ENCODE assay signal across 8 cellular contexts in the genomic region with DNA sequence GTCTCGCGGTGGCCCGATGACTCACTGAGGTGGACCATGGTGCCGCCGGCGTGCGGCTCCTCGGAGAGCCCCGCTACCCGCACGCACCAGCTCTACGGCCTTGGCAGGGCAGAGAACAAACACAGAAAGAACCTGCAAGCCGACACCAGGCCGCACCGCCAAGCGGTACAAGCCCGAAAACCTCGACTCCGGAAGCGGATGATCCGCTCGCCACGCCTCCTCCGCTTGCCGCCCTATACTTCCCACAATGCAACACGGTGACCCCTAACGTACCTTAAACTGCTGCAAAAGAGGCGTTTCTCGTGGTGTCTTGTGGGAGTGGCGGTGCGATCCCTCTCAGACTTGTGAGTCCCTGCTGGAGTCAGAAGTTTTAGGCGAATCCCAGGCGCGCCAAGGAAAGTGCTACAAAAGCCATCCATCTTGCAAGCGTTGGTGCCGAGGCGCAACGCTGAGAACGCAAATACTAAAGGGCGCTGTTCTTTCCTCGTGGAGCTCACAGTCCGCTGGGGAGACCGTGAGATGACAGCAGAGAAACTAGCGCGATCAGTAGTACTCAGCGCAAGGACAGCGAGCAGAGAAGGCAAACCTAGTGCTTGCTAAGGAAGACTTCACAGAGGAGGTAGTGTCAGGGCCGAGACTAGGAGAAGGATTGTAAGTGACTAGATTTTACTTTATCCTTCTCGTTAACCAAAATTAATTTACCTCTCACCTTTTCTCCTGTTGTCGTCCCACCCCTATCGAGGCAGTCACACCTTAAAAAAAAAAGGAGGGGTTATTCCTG. TPM values are rescaled to one million over a fixed set of nuclear protein-coding genes. Genes with fewer than 3 reads are reported as not detected.
DNase-seq lines count a peak whose midpoint lies in the region; ATAC-seq, FAIRE-seq and TF ChIP-seq lines count a peak whose summit lies in the region.

A gene (minus strand): TSS at position 200 of the 781 bp plus-strand sequence. CDS start 162 bp downstream, at position 38.

- ATAC-seq in GM19372 (IDR thresholded peaks at IDR 0.05; ENCODE audit: low read depth, unreplicated experiment), result peak; percentile 87
- ATAC-seq in HG03565 (IDR thresholded peaks at IDR 0.05; ENCODE audit: unreplicated experiment), result peak; percentile 80
- ATAC-seq in HepG2, result peak; percentile 87

- no peak for TF ChIP-seq CTCF in HepG2 (CRISPR knock-in tag; IDR thresholded peaks at IDR 0.05)

- WGBS in HepG2 (ENCODE audit: low lambda C conversion rate), result 0% methylated on average over 19 of the region's 51 CpGs

- H3K27ac ChIP-seq in HepG2 (ENCODE audit: extremely low read length, insufficient read depth, low read length), result peak within 1 kb of the TSS; percentile 88

- POLR2A ChIA-PET in HepG2 (lab: Yijun Ruan, JAX), result interaction anchor here (0.7 to 2.9 kb wide), 8 partner anchors 10 to 478 kb away, joined by 3 to 21 read pairs (median 4); a partner anchor contains a TSS

- no peaks in the 10 kb centered on the region for H4K20me1 ChIP-seq in HepG2 (ENCODE audit: insufficient read depth, low read length)

- H3K4me1 ChIP-seq in HepG2 (ENCODE audit: insufficient read depth, low read length), result peaks cover 33% of the 10 kb centered on the region

- peak; percentile 40; the same call in 1 of the 2 replicates for TF ChIP-seq RAD21 in HepG2 (CRISPR knock-in tag; IDR thresholded peaks at IDR 0.05)

- no peaks in the 10 kb centered on the region; a peak in 1 of 5 replicates for H3K27me3 ChIP-seq in HepG2 (ENCODE audit: control insufficient read depth in 1 of 2, insufficient read depth in 2 of 2, low read length in 2 of 2)

- H2AFZ ChIP-seq in HepG2 (ENCODE audit: low read length), result peak within 1 kb of the TSS; percentile 42

- H3K4me2 ChIP-seq in HepG2 (ENCODE audit: low read depth, low read length), result peak within 1 kb of the TSS; percentile 95

- H3K9ac ChIP-seq in HepG2 (ENCODE audit: insufficient read depth, low read depth, low read length), result peak within 1 kb of the TSS; percentile 99

- peak; percentile 74 to 90 for TF ChIP-seq POLR2A in HepG2 (IDR thresholded peaks at IDR 0.05; ENCODE audit: insufficient read depth in 1 of 2, low read depth in 2 of 2, low read length in 2 of 2)

- peak in 1 of 2 experiments; percentile 46; a peak in 2 of 4 replicates for TF ChIP-seq EP300 in HepG2 (IDR thresholded peaks at IDR 0.05; ENCODE audit: low read depth in 2 of 2, low read length in 2 of 2)
- no peak; the same call in 1 of the 2 replicates for TF ChIP-seq EP300 in HepG2 (CRISPR knock-in tag; IDR thresholded peaks at IDR 0.05; ENCODE audit: borderline replicate concordance)

- CTCF ChIA-PET in HepG2 (lab: Yijun Ruan, JAX; ENCODE audit: low intra/inter-chr PET ratio, low total read pairs), result no interaction called here

- TSS peak; percentile 84 for BruUV-seq in HepG2 (replicated peaks; lab: Mats Ljungman, UMichigan)

- intact Hi-C loops in HepG2 (cut with micrococcal nuclease; ENCODE audit: unreplicated experiment), result no loop called here

- H3K9me3 ChIP-seq in HepG2 (ENCODE audit: low read length), result no peaks in the 10 kb centered on the region

- H3K36me3 ChIP-seq in HepG2 (replicated peaks in 1 of 2; ENCODE audit: control insufficient read depth in 1 of 2, insufficient read depth in 2 of 2, low read length in 2 of 2), result peaks cover 0 to 8% of the 10 kb centered on the region in 2 experiments; a peak in 2 of 5 replicates

- in situ Hi-C loops in HepG2 (cut with HindIII; ENCODE audit: extremely low pct_ligation_motif_present, low pct_unique_long_range_greater_than_20kb), result loop anchor here (10.0 to 25.0 kb wide), 2 partner anchors 242 to 385 kb away; a partner anchor contains a TSS

- peak; percentile 99 for FAIRE-seq in HepG2 (lab: Jason Lieb, UNC)

- peak; percentile 73 to 95 (median 92) for DNase-seq in C1 segment of cervical spinal cord (lab: John Stamatoyannopoulos, UW)
- peak; percentile 94 for DNase-seq in NCI-H774 (lab: John Stamatoyannopoulos, UW)
- peak; percentile 88 to 90 for DNase-seq in activated CD4-positive, alpha-beta T cell treated with anti-CD3 and anti-CD28 coated beads, Interleukin-2, amount 50 U/mL, for 4 hours
- DNase-seq in dermis microvascular lymphatic vessel endothelial cell (ENCODE audit: low read depth in 2 of 2), result peak; percentile 85 to 97
- peak; percentile 95 for DNase-seq in HepG2 (ENCODE audit: low spot score)
- DNase-seq in stimulated activated CD4-positive, alpha-beta T cell treated with anti-CD3 and anti-CD28 coated beads, Interleukin-4, amount 100 ng/mL, for 1 hour, result peak; percentile 89

- peaks cover 35% of the 10 kb centered on the region for H3K79me2 ChIP-seq in HepG2 (ENCODE audit: insufficient read depth, low read length)

- H3K4me3 ChIP-seq in HepG2 (replicated peaks in 1 of 3; ENCODE audit: insufficient read depth in 1 of 3, low read depth in 2 of 3, low read length in 3 of 3), result peak within 1 kb of the TSS; percentile 78 to 92 (median 84)

TF ChIP-seq in HepG2, 621 proteins besides CTCF, POLR2A, EP300 and RAD21 (continues in another document):
- TF ChIP-seq REPIN1 (CRISPR knock-in tag; IDR thresholded peaks at IDR 0.05; ENCODE audit: borderline replicate concordance, low read depth), result peak; percentile 74; the same call in 1 of the 2 replicates
- TF ChIP-seq, protein P1, sequence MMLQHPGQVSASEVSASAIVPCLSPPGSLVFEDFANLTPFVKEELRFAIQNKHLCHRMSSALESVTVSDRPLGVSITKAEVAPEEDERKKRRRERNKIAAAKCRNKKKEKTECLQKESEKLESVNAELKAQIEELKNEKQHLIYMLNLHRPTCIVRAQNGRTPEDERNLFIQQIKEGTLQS (CRISPR knock-in tag; IDR thresholded peaks at IDR 0.05), result peak; percentile 14; the same call in 1 of the 2 replicates
- TF ChIP-seq, protein P2, sequence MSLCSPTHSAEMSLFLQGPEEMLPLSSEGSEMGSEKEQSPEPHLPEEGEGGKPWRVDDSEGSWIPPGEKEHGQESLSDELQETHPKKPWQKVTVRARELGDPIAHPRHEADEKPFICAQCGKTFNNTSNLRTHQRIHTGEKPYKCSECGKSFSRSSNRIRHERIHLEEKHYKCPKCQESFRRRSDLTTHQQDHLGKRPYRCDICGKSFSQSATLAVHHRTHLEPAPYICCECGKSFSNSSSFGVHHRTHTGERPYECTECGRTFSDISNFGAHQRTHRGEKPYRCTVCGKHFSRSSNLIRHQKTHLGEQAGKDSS (CRISPR knock-in tag; IDR thresholded peaks at IDR 0.05; ENCODE audit: borderline replicate concordance, low read depth), result peak; percentile 38; the same call in 1 of the 2 replicates
- TF ChIP-seq, protein P3, sequence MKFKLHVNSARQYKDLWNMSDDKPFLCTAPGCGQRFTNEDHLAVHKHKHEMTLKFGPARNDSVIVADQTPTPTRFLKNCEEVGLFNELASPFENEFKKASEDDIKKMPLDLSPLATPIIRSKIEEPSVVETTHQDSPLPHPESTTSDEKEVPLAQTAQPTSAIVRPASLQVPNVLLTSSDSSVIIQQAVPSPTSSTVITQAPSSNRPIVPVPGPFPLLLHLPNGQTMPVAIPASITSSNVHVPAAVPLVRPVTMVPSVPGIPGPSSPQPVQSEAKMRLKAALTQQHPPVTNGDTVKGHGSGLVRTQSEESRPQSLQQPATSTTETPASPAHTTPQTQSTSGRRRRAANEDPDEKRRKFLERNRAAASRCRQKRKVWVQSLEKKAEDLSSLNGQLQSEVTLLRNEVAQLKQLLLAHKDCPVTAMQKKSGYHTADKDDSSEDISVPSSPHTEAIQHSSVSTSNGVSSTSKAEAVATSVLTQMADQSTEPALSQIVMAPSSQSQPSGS (CRISPR knock-in tag; IDR thresholded peaks at IDR 0.05), result peak; percentile 89
- TF ChIP-seq RFX5 (IDR thresholded peaks at IDR 0.05; ENCODE audit: low read depth, low read length), result no peak
- TF ChIP-seq ZFP82 (CRISPR knock-in tag; IDR thresholded peaks at IDR 0.05; ENCODE audit: borderline replicate concordance), result peak; percentile 47; the same call in 1 of the 2 replicates

RNA-seq across cellular contexts. Expression of the gene that starts here (rescaled TPM):
- total RNA-seq in dermis microvascular lymphatic vessel endothelial cell (60.8 and 62.6 TPM in 2 replicates), HepG2 (2016; rRNA removed; fragmentation: Illumina TruSeq; extraction: Trizol) (135 and 189 TPM in 2 replicates)
- 45.7 and 60.1 TPM in 2 replicates for total RNA-seq in HepG2 (2016; cell fraction: cytosol; rRNA removed; fragmentation: Illumina TruSeq; extraction: Trizol; ENCODE audit: low read depth)
- total RNA-seq in HepG2 (2016; cell fraction: insoluble cytoplasmic fraction; rRNA removed; fragmentation: Illumina TruSeq; extraction: Trizol), result 136 and 203 TPM in 2 replicates
- 93.5 and 107 TPM in 2 replicates for total RNA-seq in HepG2 (2016; cell fraction: membrane; rRNA removed; fragmentation: Illumina TruSeq; extraction: Trizol)
- 46.1 and 51.7 TPM in 2 replicates for total RNA-seq in HepG2 (2016; cell fraction: nucleus; rRNA removed; fragmentation: Illumina TruSeq; extraction: Trizol)
- polyA plus RNA-seq in HepG2 (2011; rRNA removed), result 70.1 and 70.8 TPM in 2 replicates
- polyA plus RNA-seq in HepG2 (2011; cell fraction: cytosol; rRNA removed), result 71.9 and 101 TPM in 2 replicates
- 47.7 and 52.2 TPM in 2 replicates for polyA plus RNA-seq in HepG2 (2011; cell fraction: nucleus; rRNA removed)
- 46.9 and 60.5 TPM in 2 replicates for polyA plus RNA-seq in HepG2 (2012)
- polyA plus RNA-seq in HepG2 (2016; cell fraction: cytosol; fragmentation: Illumina TruSeq; extraction: Trizol; ENCODE audit: low read depth), result 72.0 and 95.9 TPM in 2 replicates
- polyA plus RNA-seq in HepG2 (2016; cell fraction: insoluble cytoplasmic fraction; fragmentation: Illumina TruSeq; extraction: Trizol; ENCODE audit: low read depth), result 178 and 185 TPM in 2 replicates
- 98.6 and 105 TPM in 2 replicates for polyA plus RNA-seq in HepG2 (2016; cell fraction: membrane; fragmentation: Illumina TruSeq; extraction: Trizol; ENCODE audit: low read depth)
- 94.8 and 101 TPM in 2 replicates for polyA plus RNA-seq in HepG2 (2016; cell fraction: nucleus; fragmentation: Illumina TruSeq; extraction: Trizol; ENCODE audit: insufficient read depth, low read depth)
- 139 and 229 TPM in 2 replicates for polyA minus RNA-seq in HepG2 (2011; rRNA and poly(A)+ RNA removed; ENCODE audit: low replicate concordance)
- polyA minus RNA-seq in HepG2 (2011; cell fraction: cytosol; rRNA and poly(A)+ RNA removed), result 44.1 TPM in 2 replicates
- polyA minus RNA-seq in HepG2 (2011; cell fraction: nucleus; rRNA and poly(A)+ RNA removed), result 27.9 and 35.8 TPM in 2 replicates

Comparison
In these comparisons a context has a peak if more than half of its experiments do, and no peak if none do; other contexts are left out.
1. Peak in every context shown above with its lines: DNase-seq, ATAC-seq, H3K4me3 ChIP-seq and H3K27ac ChIP-seq.